ENCODE assay signal across 9 cellular contexts in genomic region chr2:10028988-10029874, GRCh38. TPM values are rescaled to one million over a fixed set of nuclear protein-coding genes. Genes with fewer than 3 reads are reported as not detected.
A peak's percentile ranks its signal among the peaks of the same experiment; 100 is the strongest.
DNase-seq lines count a peak whose midpoint lies in the region; TF ChIP-seq lines count a peak whose summit lies in the region.
"Had no signal": no experiment of that assay in that cellular context is flagged by ENCODE, and none has a peak within 500 bp of the region (broad histone marks: within the 10 kb centered on the region; RNA-seq: fewer than 3 reads in every experiment).

No MANE protein-coding gene starts in this region.

- H3K4me2 ChIP-seq in mammary epithelial cell (ENCODE audit: insufficient read depth, low read depth, low read length) = no peak overlapping the region

- no peak overlapping the region for H2AFZ ChIP-seq in mammary epithelial cell (ENCODE audit: low read depth, low read length)

- no peak overlapping the region for H3K9ac ChIP-seq in mammary epithelial cell (ENCODE audit: insufficient read depth, low read length)

- H3K79me2 ChIP-seq in mammary epithelial cell (ENCODE audit: insufficient read depth, low read length) = no peaks in the 10 kb centered on the region

- intact Hi-C loops in breast epithelium (cut with DNase I; ENCODE audit: low total_unique reads) (no loop called here), mammary epithelial cell (cut with micrococcal nuclease) (no loop called here)

- no peaks in the 10 kb centered on the region for H3K4me1 ChIP-seq in breast epithelium
- no peaks in the 10 kb centered on the region for H3K4me1 ChIP-seq in mammary epithelial cell (ENCODE audit: insufficient read depth, low read length)

- dilution Hi-C loops in mammary epithelial cell (cut with HindIII; ENCODE audit: low sequenced_read_pairs) = loop anchor here (5.0 kb wide), 2 partner anchors 88 to 217 kb away; no protein-coding TSS in a partner anchor

- no peak for DNase-seq in breast epithelium (ENCODE audit: low spot score in 2 of 2)
- DNase-seq in mammary epithelial cell = no peak
- peak; percentile 37 for DNase-seq in NCI-H510A (lab: John Stamatoyannopoulos, UW)
- DNase-seq in activated gamma-delta T cell (lab: John Stamatoyannopoulos, UW) = peak; percentile 21
- peak; percentile 66 for DNase-seq in iPS-NIHi7 (ENCODE audit: extremely low spot score)
- peak; percentile 21 to 26 for DNase-seq in stimulated activated CD8-positive, alpha-beta memory T cell treated with anti-CD3 and anti-CD28 coated beads, Interleukin-15, amount 100 ng/mL, for 4 hours (ENCODE audit: low read depth in 2 of 2)
- no peak for DNase-seq in medulla oblongata (ENCODE audit: extremely low spot score)
- DNase-seq in HuH-7 (ENCODE audit: low spot score) = no peak

- H3K9me3 ChIP-seq in breast epithelium = no peaks in the 10 kb centered on the region
- H3K9me3 ChIP-seq in mammary epithelial cell (replicated peaks; ENCODE audit: insufficient read depth, low read length) = no peaks in the 10 kb centered on the region

- H3K27ac ChIP-seq in breast epithelium (peak overlapping the region in 1 of 2 donors; percentile 48), mammary epithelial cell (ENCODE audit: insufficient read depth, low read depth, low read length) (no peak overlapping the region)
- H3K27ac ChIP-seq: VCaP had no signal

- TF ChIP-seq CTCF in breast epithelium (IDR thresholded peaks at IDR 0.05) (no peak), mammary epithelial cell (conservative IDR thresholded peaks at IDR 0.05 in 1 of 2, IDR thresholded peaks at IDR 0.05 in 1 of 2; ENCODE audit: extremely low read depth in 1 of 2, insufficient read depth in 1 of 2, low read depth in 1 of 2, low read length in 2 of 2) (no peak)

- CTCF ChIA-PET in mammary epithelial cell (lab: Charles Lee; ENCODE audit: low non-redundant PET) = no interaction called here

- 71% methylated on average over 12 of the region's 26 CpGs for WGBS in mammary epithelial cell (ENCODE audit: low coverage, missing lambda C conversion rate)

- H3K36me3 ChIP-seq in breast epithelium (no peaks in the 10 kb centered on the region), mammary epithelial cell (ENCODE audit: insufficient read depth, low read length) (no peaks in the 10 kb centered on the region)

- no TSS peak for BruUV-seq in mammary epithelial cell (replicated peaks; lab: Mats Ljungman, UMichigan)

- H3K27me3 ChIP-seq in breast epithelium = no peaks in the 10 kb centered on the region
- H3K27me3 ChIP-seq in mammary epithelial cell (ENCODE audit: insufficient read depth, low read length) = no peaks in the 10 kb centered on the region

- H3K4me3 ChIP-seq in breast epithelium = peak overlapping the region in 2 of 3 donors; percentile 3 to 12
- H3K4me3 ChIP-seq in mammary epithelial cell (replicated peaks in 1 of 3; ENCODE audit: insufficient read depth in 1 of 3, low read depth in 2 of 3, low read length in 3 of 3) = no peak overlapping the region

- H4K20me1 ChIP-seq in mammary epithelial cell (ENCODE audit: insufficient read depth, low read length) = no peaks in the 10 kb centered on the region

- in situ Hi-C loops in mammary epithelial cell (cut with MboI; ENCODE audit: low sequenced_read_pairs in 2 of 2) = no loop called here

- TF ChIP-seq POLR2A in breast epithelium (IDR thresholded peaks at IDR 0.05) = no peak

RNA-seq across cellular contexts. Expression of gene KLF11, which starts 14.1 kb away (rescaled TPM):
- total RNA-seq in breast epithelium (10 to 100 TPM; 22.0 to 27.5 (median 22.2) TPM), mammary epithelial cell (1 to 10 TPM; 5.9 to 7.8 TPM)
- polyA plus RNA-seq in mammary epithelial cell = 7.7 TPM
- 36.0 TPM for polyA minus RNA-seq in mammary epithelial cell

RNA-seq across cellular contexts. Expression of gene CYS1, which starts 51.0 kb away (rescaled TPM):
- 1 to 10 TPM; 1.3 to 2.4 (median 1.6) TPM for total RNA-seq in breast epithelium
- total RNA-seq in mammary epithelial cell = 1 to 10 TPM in 1 of 2 donors, under 1 TPM in 1; 0.73 to 3.5 TPM
- polyA plus RNA-seq in mammary epithelial cell = 0.26 TPM
- polyA minus RNA-seq in mammary epithelial cell = not detected

Comparison
In these comparisons a context has a peak if more than half of its experiments do, and no peak if none do; other contexts are left out.
1. H3K4me3 ChIP-seq: peak in breast epithelium (2 of 3); none in mammary epithelial cell (0 of 3).
2. DNase-seq: peak in NCI-H510A (single experiment), activated gamma-delta T cell (single experiment), iPS-NIHi7 (single experiment) and stimulated activated CD8-positive, alpha-beta memory T cell treated with anti-CD3 and anti-CD28 coated beads, Interleukin-15, amount 100 ng/mL, for 4 hours (2 of 2); none in breast epithelium (0 of 2), mammary epithelial cell (single experiment), medulla oblongata (single experiment) and HuH-7 (single experiment).